Comparison of ENCODE assay signal across 10 cellular contexts in genomic region chr5:138653502-138653901, GRCh38.
DNase-seq lines count a peak whose midpoint lies in the region; ATAC-seq, FAIRE-seq and TF ChIP-seq lines count a peak whose summit lies in the region.
"Had no signal": no experiment of that assay in that cellular context is flagged by ENCODE, and none has a peak within 500 bp of the region (broad histone marks: within the 10 kb centered on the region; RNA-seq: fewer than 3 reads in every experiment).

No MANE protein-coding gene starts in this region.

- ATAC-seq in activated CD4-positive, CD25-positive, alpha-beta regulatory T cell treated with anti-CD3 and anti-CD28 coated beads, Interleukin-2, amount 50 U/mL, for 24 hours = no peak

- DNase-seq in Caco-2 (peak; percentile 50 to 56), GM23248 (peak; percentile 44), UCSD-AML1 (lab: John Stamatoyannopoulos, UW; ENCODE audit: unreplicated experiment) (peak; percentile 16), inferior parietal cortex (ENCODE audit: extremely low spot score) (peak; percentile 54), NCI-H2171 (lab: John Stamatoyannopoulos, UW) (no peak), small intestine (no peak)
- no peak for DNase-seq in stimulated activated naive CD4-positive, alpha-beta T cell (lab: John Stamatoyannopoulos, UW)
- DNase-seq: NCI-H226 had no signal

- FAIRE-seq in small intestine (lab: Jason Lieb, UNC) = no peak

- H3K27ac ChIP-seq in GM23248 (no peak overlapping the region), small intestine (ENCODE audit: low read depth in 1 of 2, low read length in 1 of 2) (no peak overlapping the region)

- no peak overlapping the region for H3K4me3 Mint-ChIP-seq in Caco-2 (ENCODE audit: unreplicated experiment)
- H3K4me3 Mint-ChIP-seq: memory B cell had no signal

- in situ Hi-C loops in GM23248 (cut with MboI) = no loop called here

- H3K36me3 Mint-ChIP-seq in Caco-2 (ENCODE audit: insufficient read depth, unreplicated experiment) = no peaks in the 10 kb centered on the region

- no peaks in the 10 kb centered on the region for H3F3A ChIP-seq in GM23248 (ENCODE audit: insufficient read depth)

- H3K36me3 ChIP-seq in Caco-2 (ENCODE audit: control insufficient read depth, insufficient read depth, low read length) = no peaks in the 10 kb centered on the region
- H3K36me3 ChIP-seq in GM23248 (ENCODE audit: low read depth) = no peaks in the 10 kb centered on the region
- no peaks in the 10 kb centered on the region for H3K36me3 ChIP-seq in small intestine (ENCODE audit: control insufficient read depth in 2 of 2, insufficient read depth in 2 of 2, low read length in 2 of 2)

- no peaks in the 10 kb centered on the region for H3K27me3 ChIP-seq in Caco-2 (replicated peaks; ENCODE audit: control insufficient read depth, insufficient read depth, low read length)
- H3K27me3 ChIP-seq in GM23248 (replicated peaks; ENCODE audit: insufficient read depth) = no peaks in the 10 kb centered on the region; the same call in 1 of the 2 replicates
- peaks cover 0 to 3% of the 10 kb centered on the region in 2 donors for H3K27me3 ChIP-seq in small intestine (ENCODE audit: control insufficient read depth in 2 of 2, insufficient read depth in 2 of 2, low read length in 2 of 2)

- H3K27me3 Mint-ChIP-seq in Caco-2 (ENCODE audit: insufficient read depth, unreplicated experiment) = no peaks in the 10 kb centered on the region

- no TSS peak for BruUV-seq in Caco-2 (replicated peaks; lab: Mats Ljungman, UMichigan)

- H3K4me3 ChIP-seq in Caco-2 (ENCODE audit: low read depth, low read length) (no peak overlapping the region), GM23248 (no peak overlapping the region), small intestine (ENCODE audit: low read depth in 1 of 2, low read length in 2 of 2) (no peak overlapping the region)

- no peaks in the 10 kb centered on the region for H3K9me3 Mint-ChIP-seq in Caco-2 (ENCODE audit: unreplicated experiment)
- H3K9me3 Mint-ChIP-seq: memory B cell had no signal

- intact Hi-C loops in Caco-2 (cut with micrococcal nuclease; ENCODE audit: unreplicated experiment) = loop anchor here (1.0 to 5.0 kb wide), 2 partner anchors 72 to 99 kb away; partner anchors contain the start of gene CTNNA1

- H3K9me2 ChIP-seq in GM23248 (ENCODE audit: insufficient read depth) = no peaks in the 10 kb centered on the region

- peaks cover 16% of the 10 kb centered on the region for H3K4me1 Mint-ChIP-seq in Caco-2 (ENCODE audit: low read depth, unreplicated experiment)

- H3K9me3 ChIP-seq in Caco-2 (no peaks in the 10 kb centered on the region), GM23248 (ENCODE audit: low read depth) (no peaks in the 10 kb centered on the region), small intestine (ENCODE audit: control insufficient read depth, low read depth) (no peaks in the 10 kb centered on the region)

- no peaks in the 10 kb centered on the region for H3K79me2 ChIP-seq in GM23248 (ENCODE audit: insufficient read depth)

- H3K4me1 ChIP-seq in Caco-2 (peaks cover 18% of the 10 kb centered on the region), GM23248 (ENCODE audit: insufficient read depth) (peaks cover 4% of the 10 kb centered on the region; the same call in 1 of the 2 replicates), small intestine (ENCODE audit: control insufficient read depth in 2 of 2, insufficient read depth in 1 of 2, low read depth in 1 of 2, low read length in 1 of 2) (no peaks in the 10 kb centered on the region)

- H3K4me2 ChIP-seq in GM23248 (ENCODE audit: unreplicated experiment) = no peak overlapping the region

- no peak overlapping the region for H2AFZ ChIP-seq in GM23248

- H3K27ac Mint-ChIP-seq in Caco-2 (ENCODE audit: unreplicated experiment) = no peak overlapping the region
- H3K27ac Mint-ChIP-seq: memory B cell had no signal

- 64 to 69% methylated on average over 4 of the region's 4 CpGs for WGBS in GM23248 (ENCODE audit: low coverage in 1 of 2, low lambda C conversion rate in 2 of 2, missing lambda C conversion rate in 2 of 2), 2 experiments
- 56 to 67% (median 59%) methylated on average over 4 of the region's 4 CpGs for WGBS in small intestine, 3 donors

- TF ChIP-seq CTCF in Caco-2 (IDR thresholded peaks at IDR 0.05; ENCODE audit: insufficient read depth in 1 of 2, low read depth in 1 of 2, low read length in 1 of 2, severe bottlenecking in 1 of 2, unreplicated experiment in 1 of 2) = peak; percentile 53 to 59

- no peak overlapping the region for H3K9ac ChIP-seq in GM23248

- no peaks in the 10 kb centered on the region for H4K20me1 ChIP-seq in GM23248 (ENCODE audit: insufficient read depth)

- POLR2A ChIA-PET in Caco-2 (lab: Charles Lee) = no interaction called here

- CTCF ChIA-PET in Caco-2 (lab: Charles Lee) = interaction anchor here (1.9 kb wide), 1 partner anchor 72 kb away, joined by 9 read pairs; no protein-coding TSS in a partner anchor

Comparison
In these comparisons a context has a peak if more than half of its experiments do, and no peak if none do; other contexts are left out.
1. DNase-seq: peak in Caco-2 (2 of 2), GM23248 (single experiment), UCSD-AML1 (single experiment) and inferior parietal cortex (single experiment); none in NCI-H2171 (single experiment), small intestine (single experiment) and stimulated activated naive CD4-positive, alpha-beta T cell (0 of 6).